Comparison of ENCODE assay signal across 1 cellular context in genomic region chr1:109161836-109162606, GRCh38.
TF ChIP-seq lines count a peak whose summit lies in the region.

No MANE protein-coding gene starts in this region.

TF ChIP-seq in GM12878, 131 proteins besides CTCF, POLR2A, EP300 and RAD21 (continued from another document):
- TF ChIP-seq CUX1 (IDR thresholded peaks at IDR 0.05; ENCODE audit: insufficient replicate concordance, low read depth, low read length) = no peak
- no peak for TF ChIP-seq LARP7 (IDR thresholded peaks at IDR 0.05)
- no peak for TF ChIP-seq TCF7 (IDR thresholded peaks at IDR 0.05; ENCODE audit: borderline replicate concordance)
- peak; percentile 41; the same call in 1 of the 2 replicates for TF ChIP-seq RUNX3 (IDR thresholded peaks at IDR 0.05; ENCODE audit: low read length)
- no peak for TF ChIP-seq IRF3 (IDR thresholded peaks at IDR 0.05)
- no peak for TF ChIP-seq CEBPZ (IDR thresholded peaks at IDR 0.05; ENCODE audit: low read depth, low read length)
- TF ChIP-seq E2F8 (IDR thresholded peaks at IDR 0.05; ENCODE audit: low read depth, partially characterized antibody) = no peak
- TF ChIP-seq HDAC2 (IDR thresholded peaks at IDR 0.05) = no peak
- no peak for TF ChIP-seq RFX5 (IDR thresholded peaks at IDR 0.05; ENCODE audit: low read depth, low read length)
- TF ChIP-seq ZBTB4 (CRISPR knock-in tag; IDR thresholded peaks at IDR 0.05) = no peak
- peak in 1 of 2 experiments; percentile 84; a peak in 2 of 4 replicates for TF ChIP-seq CEBPB (IDR thresholded peaks at IDR 0.05; ENCODE audit: borderline replicate concordance in 1 of 2, low read depth in 2 of 2, low read length in 2 of 2)
- no peak for TF ChIP-seq ZBTB40 (IDR thresholded peaks at IDR 0.05; ENCODE audit: borderline replicate concordance)
- TF ChIP-seq FOXK2 (IDR thresholded peaks at IDR 0.05) = no peak
- TF ChIP-seq ZNF24 (IDR thresholded peaks at IDR 0.05) = peak; percentile 14; the same call in 1 of the 2 replicates
TF ChIP-seq in GM12878: peak in this region for 7.
